Comparison of ENCODE assay signal across 1 cellular context in genomic region chr11:60314607-60315321, GRCh38.
TF ChIP-seq lines count a peak whose summit lies in the region.

No MANE protein-coding gene starts in this region.

TF ChIP-seq in GM23338, 12 proteins besides CTCF, POLR2A, EP300 and RAD21 (continued from another document):
- TF ChIP-seq ZNF462 (CRISPR knock-in tag; IDR thresholded peaks at IDR 0.05) (no peak), EZH2 (IDR thresholded peaks at IDR 0.05; ENCODE audit: low read depth, unreplicated experiment) (no peak), ZNF331 (CRISPR knock-in tag; IDR thresholded peaks at IDR 0.05; ENCODE audit: low read depth) (no peak), POLR2AphosphoS5 (IDR thresholded peaks at IDR 0.05; ENCODE audit: low read depth) (no peak), CREB1 (CRISPR knock-in tag; IDR thresholded peaks at IDR 0.05; ENCODE audit: low read depth) (no peak), ETS1 (IDR thresholded peaks at IDR 0.05) (no peak), REST (IDR thresholded peaks at IDR 0.05; ENCODE audit: unreplicated experiment) (no peak)
